Comparison of ENCODE assay signal across 16 cellular contexts in genomic region chr10:130361351-130362105, GRCh38.
"Had no signal": no experiment of that assay in that cellular context is flagged by ENCODE, and none has a peak within 500 bp of the region (broad histone marks: within the 10 kb centered on the region; RNA-seq: fewer than 3 reads in every experiment).

No MANE protein-coding gene starts in this region.

- H3K79me2 ChIP-seq: parathyroid adenoma had no signal

- H3K27me3 ChIP-seq: ascending aorta, testis had no signal

- H2AFZ ChIP-seq: parathyroid adenoma had no signal

- DNase-seq: activated CD4-positive, alpha-beta T cell treated with anti-CD3 and anti-CD28 coated beads for 1 hour; activated effector memory CD4-positive, alpha-beta T cell treated with Interleukin-2 at 50 U/mL for 16 hours; activated T-cell treated with anti-CD3 and anti-CD28 coated beads, Interleukin-2, amount 50 U/mL, for 4 hours; cortex of kidney; effector CD4-positive, alpha-beta T cell; hippocampal formation; mucosa of descending colon; naive B cell; stimulated activated CD4-positive, alpha-beta T cell treated with anti-CD3 and anti-CD28 coated beads, Interleukin-2, amount 100 ng/mL, for 24 hours had no signal

- H3K9me3 ChIP-seq: ascending aorta, esophagus muscularis mucosa, mucosa of descending colon, testis had no signal

- H3K36me3 ChIP-seq: ascending aorta, esophagus muscularis mucosa, WERI-Rb-1 had no signal

- ATAC-seq: activated T-cell treated with anti-CD3 and anti-CD28 coated beads, Interleukin-2, amount 50 U/mL, for 4 hours; mucosa of descending colon had no signal

- H3K36me3 Mint-ChIP-seq: activated naive CD4-positive, alpha-beta T cell treated with anti-CD3 and anti-CD28 coated beads, Interleukin-2, amount 50 U/mL, for 24 hours; naive B cell had no signal

- H3K9ac ChIP-seq: parathyroid adenoma had no signal

- H3K27ac Mint-ChIP-seq: activated naive CD4-positive, alpha-beta T cell treated with anti-CD3 and anti-CD28 coated beads, Interleukin-2, amount 50 U/mL, for 24 hours; naive B cell had no signal

- H3K4me1 ChIP-seq: ascending aorta, parathyroid adenoma, testis had no signal

- H3K4me1 Mint-ChIP-seq: activated naive CD4-positive, alpha-beta T cell treated with anti-CD3 and anti-CD28 coated beads, Interleukin-2, amount 50 U/mL, for 24 hours; naive B cell had no signal

- H3K27ac ChIP-seq: ascending aorta, esophagus muscularis mucosa, parathyroid adenoma, SK-N-MC, testis, WERI-Rb-1 had no signal

- H3K4me3 Mint-ChIP-seq: activated naive CD4-positive, alpha-beta T cell treated with anti-CD3 and anti-CD28 coated beads, Interleukin-2, amount 50 U/mL, for 24 hours; activated T-cell treated with anti-CD3 and anti-CD28 coated beads, Interleukin-2, amount 50 U/mL, for 4 hours; naive B cell had no signal

- H3K9me3 Mint-ChIP-seq: activated naive CD4-positive, alpha-beta T cell treated with anti-CD3 and anti-CD28 coated beads, Interleukin-2, amount 50 U/mL, for 24 hours had no signal

- H3K4me3 ChIP-seq: ascending aorta, esophagus muscularis mucosa, mucosa of descending colon, SK-N-MC, testis had no signal
